In genomic region chr6:137013738-137014602, GRCh38 we compare ENCODE assay signal across 8 cellular contexts. TPM values are rescaled to one million over a fixed set of nuclear protein-coding genes. Genes with fewer than 3 reads are reported as not detected.
DNase-seq lines count a peak whose midpoint lies in the region; ATAC-seq and TF ChIP-seq lines count a peak whose summit lies in the region.

No MANE protein-coding gene starts in this region.

- TF ChIP-seq POLR2A in thyroid gland (IDR thresholded peaks at IDR 0.05), result no peak

- TF ChIP-seq CTCF in SK-N-SH (IDR thresholded peaks at IDR 0.05), result peak; percentile 54
- TF ChIP-seq CTCF in cardiac muscle cell (IDR thresholded peaks at IDR 0.05; ENCODE audit: low read depth, low read length), result peak; percentile 73
- TF ChIP-seq CTCF in thyroid gland (IDR thresholded peaks at IDR 0.05), result peak in 4 of 6 experiments; percentile 28 to 50 (median 48)

- no peaks in the 10 kb centered on the region for H3F3A ChIP-seq in SK-N-SH (replicated peaks; ENCODE audit: insufficient read depth)

- H3K4me3 ChIP-seq in SK-N-SH (ENCODE audit: low read depth in 2 of 2, low read length in 1 of 2) (no peak overlapping the region), cardiac muscle cell (no peak overlapping the region), thyroid gland (replicated peaks in 1 of 3) (no peak overlapping the region)

- H3K79me2 ChIP-seq in SK-N-SH (ENCODE audit: insufficient read depth), result no peaks in the 10 kb centered on the region

- DNase-seq in AG08395 (ENCODE audit: low spot score) (peak; percentile 68), HPDE6-E6E7 (ENCODE audit: extremely low spot score) (peak; percentile 64), SK-N-SH (peak; percentile 56), cardiac muscle cell (ENCODE audit: low read depth in 1 of 2, low spot score in 1 of 2) (peak; percentile 54 to 69), thyroid gland (no peak), globus pallidus (ENCODE audit: low spot score) (no peak)

- H3K9ac ChIP-seq in SK-N-SH, result no peak overlapping the region

- TF ChIP-seq EP300 in SK-N-SH (IDR thresholded peaks at IDR 0.05; ENCODE audit: borderline replicate concordance in 1 of 2, low read depth in 1 of 2, low read length in 1 of 2), result peak in 1 of 2 experiments; percentile 93; a peak in 2 of 4 replicates

- H3K36me3 ChIP-seq in SK-N-SH (replicated peaks in 1 of 2; ENCODE audit: control insufficient read depth in 1 of 2, insufficient read depth in 2 of 2, low read length in 1 of 2), result no peaks in the 10 kb centered on the region
- H3K36me3 ChIP-seq in cardiac muscle cell, result no peaks in the 10 kb centered on the region
- H3K36me3 ChIP-seq in thyroid gland, result no peaks in the 10 kb centered on the region

- no peaks in the 10 kb centered on the region for H3K9me2 ChIP-seq in SK-N-SH

- H3K4me1 ChIP-seq in SK-N-SH (ENCODE audit: control insufficient read depth in 1 of 2, insufficient read depth in 2 of 2, low read depth in 1 of 2, low read length in 1 of 2) (peaks cover 0 to 18% of the 10 kb centered on the region in 2 experiments; a peak in 2 of 4 replicates), cardiac muscle cell (ENCODE audit: low read depth) (peaks cover 28% of the 10 kb centered on the region), thyroid gland (no peaks in the 10 kb centered on the region)

- no peak overlapping the region for H3K4me2 ChIP-seq in SK-N-SH

- no peak overlapping the region for H2AFZ ChIP-seq in SK-N-SH (ENCODE audit: low read depth)

- H3K9me3 ChIP-seq in SK-N-SH (no peaks in the 10 kb centered on the region), cardiac muscle cell (ENCODE audit: low read depth) (no peaks in the 10 kb centered on the region), thyroid gland (no peaks in the 10 kb centered on the region)

- no peaks in the 10 kb centered on the region for H3K27me3 ChIP-seq in SK-N-SH (ENCODE audit: insufficient read depth)
- no peaks in the 10 kb centered on the region for H3K27me3 ChIP-seq in cardiac muscle cell
- no peaks in the 10 kb centered on the region for H3K27me3 ChIP-seq in thyroid gland

- H3K27ac ChIP-seq in SK-N-SH (ENCODE audit: low read depth in 2 of 2, low read length in 1 of 2) (peak overlapping the region in 1 of 2 experiments; percentile 96; a peak in 2 of 4 replicates), cardiac muscle cell (no peak overlapping the region), thyroid gland (no peak overlapping the region)

- intact Hi-C loops in thyroid gland (cut with DNase I), result no loop called here

- ATAC-seq in HG03521 (IDR thresholded peaks at IDR 0.05; ENCODE audit: unreplicated experiment) (no peak), GM21786 (IDR thresholded peaks at IDR 0.05; ENCODE audit: unreplicated experiment) (no peak)

- CTCF ChIA-PET in SK-N-SH (lab: Yijun Ruan, JAX), result interaction anchor here (1.0 to 5.1 kb wide), 17 partner anchors 9 to 370 kb away, joined by 3 to 37 read pairs (median 5); partner anchors contain the start of genes MAP3K5 and SLC35D3

- TF ChIP-seq RAD21 in SK-N-SH (IDR thresholded peaks at IDR 0.05; ENCODE audit: low read length), result peak; percentile 78

- 9% methylated on average over 5 of the region's 5 CpGs for WGBS in SK-N-SH (ENCODE audit: low lambda C conversion rate)
- 31 to 32% methylated on average over 5 of the region's 5 CpGs for WGBS in thyroid gland, 2 donors

- POLR2A ChIA-PET in SK-N-SH (lab: Yijun Ruan, JAX), result interaction anchor here (0.7 to 2.6 kb wide), 6 partner anchors 22 to 92 kb away, joined by 3 to 17 read pairs (median 8); partner anchors contain the start of gene SLC35D3

- no peaks in the 10 kb centered on the region for H4K20me1 ChIP-seq in SK-N-SH (ENCODE audit: insufficient read depth)

TF ChIP-seq in SK-N-SH, 30 proteins besides CTCF, POLR2A, EP300 and RAD21:
- TF ChIP-seq RCOR1 (IDR thresholded peaks at IDR 0.05; ENCODE audit: low read length) (0 out of 2 replicates have a peak, but pooled peaks have one; percentile 31), MXI1 (IDR thresholded peaks at IDR 0.05; ENCODE audit: low read depth, low read length) (no peak), SMC3 (IDR thresholded peaks at IDR 0.05; ENCODE audit: low read depth, low read length) (peak; percentile 59), SIN3A (IDR thresholded peaks at IDR 0.05; ENCODE audit: borderline replicate concordance, low read depth, low read length) (no peak), MAX (IDR thresholded peaks at IDR 0.05; ENCODE audit: low read depth) (no peak), USF1 (IDR thresholded peaks at IDR 0.05; ENCODE audit: borderline replicate concordance, low read depth) (no peak), TAF1 (IDR thresholded peaks at IDR 0.05; ENCODE audit: borderline replicate concordance, low read depth, low read length) (no peak), POLR2AphosphoS5 (IDR thresholded peaks at IDR 0.05; ENCODE audit: low read depth, low read length) (peak; percentile 39; the same call in 1 of the 2 replicates), RXRA (IDR thresholded peaks at IDR 0.05; ENCODE audit: borderline replicate concordance, low read depth) (no peak), FOXM1 (IDR thresholded peaks at IDR 0.05; ENCODE audit: low read depth) (no peak), FOSL2 (IDR thresholded peaks at IDR 0.05; ENCODE audit: borderline replicate concordance, low read depth) (no peak), PBX3 (IDR thresholded peaks at IDR 0.05) (no peak), FOXJ3 (CRISPR knock-in tag; IDR thresholded peaks at IDR 0.05) (peak; percentile 62; the same call in 1 of the 2 replicates), CHD2 (IDR thresholded peaks at IDR 0.05; ENCODE audit: low read length, partially characterized antibody) (no peak), NRF1 (IDR thresholded peaks at IDR 0.05; ENCODE audit: low read depth, low read length) (no peak), GATA2 (CRISPR knock-in tag; IDR thresholded peaks at IDR 0.05) (peak; percentile 47; the same call in 1 of the 2 replicates), TCF12 (IDR thresholded peaks at IDR 0.05) (peak; percentile 70), EZH2phosphoT487 (IDR thresholded peaks at IDR 0.05; ENCODE audit: borderline replicate concordance, low read depth) (no peak)

RNA-seq across cellular contexts. Expression of gene IL20RA, which starts 30.8 kb away (rescaled TPM):
- polyA plus RNA-seq in SK-N-SH (2012; rRNA removed) (0.10 and 0.29 TPM in 2 replicates), cardiac muscle cell (0.86 and 3.5 TPM in 2 replicates)
- 0.30 and 0.55 TPM in 2 replicates for polyA plus RNA-seq in SK-N-SH (2012; cell fraction: cytosol; rRNA removed)
- 0.10 and 0.12 TPM in 2 replicates for polyA plus RNA-seq in SK-N-SH (2012; cell fraction: nucleus; rRNA removed)
- total RNA-seq in cardiac muscle cell (0.71 and 0.99 TPM in 2 replicates), thyroid gland (1 to 10 TPM in 3 of 4 donors, under 1 TPM in 1; 0.27 to 8.1 (median 2.6) TPM)

Comparison
In these comparisons a context has a peak if more than half of its experiments do, and no peak if none do; other contexts are left out.
1. DNase-seq: peak in AG08395 (single experiment), HPDE6-E6E7 (single experiment), SK-N-SH (single experiment) and cardiac muscle cell (2 of 2); none in thyroid gland (0 of 2) and globus pallidus (single experiment).
2. Peak in every context shown above with its lines, with median percentiles within 50 percentile points of each other: CTCF ChIP-seq.